In the genomic region with DNA sequence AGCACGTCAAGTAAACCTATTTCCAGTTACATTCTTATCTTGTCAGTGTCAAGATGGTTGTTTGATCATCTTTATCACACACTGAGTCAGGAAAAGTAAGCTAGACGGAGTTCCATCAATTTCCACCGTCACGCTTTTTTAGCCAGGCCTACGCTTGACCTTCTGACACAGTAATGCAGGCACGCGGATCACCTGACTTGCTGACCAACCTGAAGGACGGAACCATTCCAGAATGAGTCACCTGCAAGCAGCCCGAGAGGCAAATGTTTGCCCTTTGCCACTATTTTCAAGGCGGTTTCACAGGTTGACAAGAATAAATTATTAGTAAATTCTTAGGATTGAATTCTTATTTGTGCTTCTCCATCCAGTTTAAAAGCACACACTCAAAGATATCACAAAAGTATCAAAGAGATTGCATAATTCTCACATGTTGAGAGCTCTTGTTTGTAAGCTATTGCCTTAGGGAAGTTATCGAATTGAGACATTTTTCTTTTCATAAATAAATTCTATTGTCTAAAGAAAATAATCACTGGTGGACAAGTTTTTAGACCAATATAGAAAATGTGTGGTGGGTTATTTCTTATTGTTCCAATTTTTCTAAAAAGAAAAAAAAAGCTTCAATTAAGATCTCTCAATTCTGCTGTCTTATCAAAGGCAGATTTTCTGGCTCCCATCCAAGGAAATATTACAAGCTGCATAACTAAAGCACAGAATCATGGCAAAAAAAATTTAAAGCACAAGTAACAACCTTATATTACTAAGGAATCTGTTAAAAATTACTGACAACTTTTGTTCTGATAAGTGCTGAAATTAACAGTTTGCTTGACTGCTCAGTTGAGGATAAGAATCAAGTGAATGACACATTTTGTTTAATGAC, we compare ENCODE assay signal across 11 cellular contexts. TPM values are rescaled to one million over a fixed set of nuclear protein-coding genes. Genes with fewer than 3 reads are reported as not detected.
DNase-seq lines count a peak whose midpoint lies in the region; ATAC-seq and TF ChIP-seq lines count a peak whose summit lies in the region.
"Had no signal": no experiment of that assay in that cellular context is flagged by ENCODE, and none has a peak within 500 bp of the region (broad histone marks: within the 10 kb centered on the region; RNA-seq: fewer than 3 reads in every experiment).

No MANE protein-coding gene starts in this region.

- H4K20me1 ChIP-seq in hepatocyte (ENCODE audit: insufficient read depth, poor library complexity, severe bottlenecking) (no peaks in the 10 kb centered on the region), smooth muscle cell (ENCODE audit: low read depth) (peaks cover 21% of the 10 kb centered on the region)

- no peak for TF ChIP-seq CTCF in WTC11 (IDR thresholded peaks at IDR 0.05)
- no peak for TF ChIP-seq CTCF in hepatocyte (IDR thresholded peaks at IDR 0.05; ENCODE audit: poor library complexity)
- no peak for TF ChIP-seq CTCF in smooth muscle cell (IDR thresholded peaks at IDR 0.05; ENCODE audit: borderline replicate concordance, insufficient read depth, poor library complexity, severe bottlenecking)
- no peak for TF ChIP-seq CTCF in suprapubic skin (IDR thresholded peaks at IDR 0.05)

- no peak overlapping the region for H3K4me3 ChIP-seq in hepatocyte
- H3K4me3 ChIP-seq in smooth muscle cell, result no peak overlapping the region
- H3K4me3 ChIP-seq in suprapubic skin, result no peak overlapping the region
- H3K4me3 ChIP-seq: GM23248 had no signal

- ATAC-seq in WTC11, result no peak
- ATAC-seq in GM21723 (IDR thresholded peaks at IDR 0.05; ENCODE audit: unreplicated experiment), result no peak
- ATAC-seq in HG02763 (IDR thresholded peaks at IDR 0.05; ENCODE audit: unreplicated experiment), result no peak

- H3K27me3 ChIP-seq in hepatocyte (no peaks in the 10 kb centered on the region), smooth muscle cell (ENCODE audit: low read depth) (no peaks in the 10 kb centered on the region), suprapubic skin (no peaks in the 10 kb centered on the region)

- TF ChIP-seq POLR2A in suprapubic skin (IDR thresholded peaks at IDR 0.05), result no peak

- H2AFZ ChIP-seq in hepatocyte, result no peak overlapping the region
- H2AFZ ChIP-seq in smooth muscle cell (ENCODE audit: low read depth), result no peak overlapping the region
- H2AFZ ChIP-seq: GM23248 had no signal

- peak overlapping the region; percentile 97 for H3K27ac Mint-ChIP-seq in T-helper 2 cell treated with Interferon-gamma antibody and Interleukin-4, amounts not matched to agents 5 μg/mL and 100 μg/mL, for 36 hours
- 0 out of 2 replicates have a peak overlapping the region, but pooled peaks have one; percentile 22 for H3K27ac Mint-ChIP-seq in WTC11

- H3K4me2 ChIP-seq in hepatocyte, result no peak overlapping the region
- no peak overlapping the region for H3K4me2 ChIP-seq in smooth muscle cell

- H3K4me3 Mint-ChIP-seq in T-helper 2 cell treated with Interferon-gamma antibody and Interleukin-4, amounts not matched to agents 5 μg/mL and 100 μg/mL, for 36 hours, result peak overlapping the region; percentile 6
- H3K4me3 Mint-ChIP-seq in WTC11, result no peak overlapping the region
- H3K4me3 Mint-ChIP-seq: neural crest cell had no signal

- TF ChIP-seq EP300 in suprapubic skin (IDR thresholded peaks at IDR 0.05), result no peak

- 50% methylated on average over 11 of the region's 11 CpGs for WGBS in hepatocyte (ENCODE audit: low lambda C conversion rate, missing lambda C conversion rate)
- WGBS in smooth muscle cell (ENCODE audit: low lambda C conversion rate), result 70% methylated on average over 11 of the region's 11 CpGs
- 92% methylated on average over 11 of the region's 11 CpGs for WGBS in suprapubic skin

- peaks cover 31% of the 10 kb centered on the region for H3K4me1 ChIP-seq in hepatocyte (ENCODE audit: insufficient read depth)
- H3K4me1 ChIP-seq in smooth muscle cell (ENCODE audit: low read depth), result peaks cover 15% of the 10 kb centered on the region
- no peaks in the 10 kb centered on the region for H3K4me1 ChIP-seq in suprapubic skin

- no peak for DNase-seq in T-helper 2 cell treated with Interferon-gamma antibody and Interleukin-4, amounts not matched to agents 5 μg/mL and 100 μg/mL, for 36 hours (ENCODE audit: low spot score)
- DNase-seq in T-helper 2 cell, result no peak
- no peak for DNase-seq in WTC11 (ENCODE audit: low spot score)
- peak; percentile 84 for DNase-seq in hepatocyte (ENCODE audit: low spot score)
- DNase-seq in smooth muscle cell (lab: John Stamatoyannopoulos, UW; ENCODE audit: unreplicated experiment), result no peak
- no peak for DNase-seq in suprapubic skin (ENCODE audit: low spot score in 2 of 2)
- DNase-seq: GM23248, T-helper 9 cell had no signal

- peaks cover 72% of the 10 kb centered on the region for H3K36me3 Mint-ChIP-seq in T-helper 2 cell treated with Interferon-gamma antibody and Interleukin-4, amounts not matched to agents 5 μg/mL and 100 μg/mL, for 36 hours (ENCODE audit: low read depth)
- H3K36me3 Mint-ChIP-seq in WTC11, result peaks cover 33% of the 10 kb centered on the region

- CTCF ChIA-PET in WTC11 (lab: Charles Lee), result no interaction called here

- POLR2A ChIA-PET in WTC11 (lab: Charles Lee), result no interaction called here

- H3K79me2 ChIP-seq in hepatocyte (peaks cover 22% of the 10 kb centered on the region), smooth muscle cell (ENCODE audit: low read depth) (peaks cover 5% of the 10 kb centered on the region)

- H3K9me3 ChIP-seq in hepatocyte (ENCODE audit: low read depth) (no peaks in the 10 kb centered on the region), smooth muscle cell (replicated peaks; ENCODE audit: low read depth) (no peaks in the 10 kb centered on the region), suprapubic skin (no peaks in the 10 kb centered on the region)

- no peaks in the 10 kb centered on the region for H3K27me3 Mint-ChIP-seq in T-helper 2 cell treated with Interferon-gamma antibody and Interleukin-4, amounts not matched to agents 5 μg/mL and 100 μg/mL, for 36 hours (ENCODE audit: low read depth)
- no peaks in the 10 kb centered on the region for H3K27me3 Mint-ChIP-seq in WTC11 (ENCODE audit: low read depth)

- peaks cover 70% of the 10 kb centered on the region for H3K4me1 Mint-ChIP-seq in T-helper 2 cell treated with Interferon-gamma antibody and Interleukin-4, amounts not matched to agents 5 μg/mL and 100 μg/mL, for 36 hours (ENCODE audit: low read depth)
- H3K4me1 Mint-ChIP-seq in WTC11, result peaks cover 46% of the 10 kb centered on the region

- peak overlapping the region; percentile 84 for H3K27ac ChIP-seq in hepatocyte
- H3K27ac ChIP-seq in smooth muscle cell (ENCODE audit: low read depth), result peak overlapping the region; percentile 48
- H3K27ac ChIP-seq in suprapubic skin, result no peak overlapping the region
- H3K27ac ChIP-seq: GM23248 had no signal

- peaks cover 5% of the 10 kb centered on the region for H3F3A ChIP-seq in smooth muscle cell (ENCODE audit: low read depth)

- H3K9me3 Mint-ChIP-seq in T-helper 2 cell treated with Interferon-gamma antibody and Interleukin-4, amounts not matched to agents 5 μg/mL and 100 μg/mL, for 36 hours, result no peaks in the 10 kb centered on the region
- no peaks in the 10 kb centered on the region for H3K9me3 Mint-ChIP-seq in WTC11

- H3K36me3 ChIP-seq in hepatocyte (replicated peaks; ENCODE audit: insufficient read depth, low read depth) (no peaks in the 10 kb centered on the region), smooth muscle cell (ENCODE audit: low read depth) (no peaks in the 10 kb centered on the region), suprapubic skin (peaks cover 21% of the 10 kb centered on the region)

- no peak overlapping the region for H3K9ac ChIP-seq in smooth muscle cell (ENCODE audit: low read depth)
- H3K9ac ChIP-seq: GM23248 had no signal

- no peaks in the 10 kb centered on the region for H3K9me2 ChIP-seq in hepatocyte (replicated peaks; ENCODE audit: insufficient read depth)

TF ChIP-seq in WTC11, 78 proteins besides CTCF, POLR2A, EP300 and RAD21 (continues in another document):
- TF ChIP-seq ZNF219 (CRISPR knock-in tag; IDR thresholded peaks at IDR 0.05; ENCODE audit: borderline replicate concordance) (no peak), ZNF416 (CRISPR knock-in tag; IDR thresholded peaks at IDR 0.05) (no peak), JAZF1 (CRISPR knock-in tag; IDR thresholded peaks at IDR 0.05) (no peak)
- TF ChIP-seq, protein P1, sequence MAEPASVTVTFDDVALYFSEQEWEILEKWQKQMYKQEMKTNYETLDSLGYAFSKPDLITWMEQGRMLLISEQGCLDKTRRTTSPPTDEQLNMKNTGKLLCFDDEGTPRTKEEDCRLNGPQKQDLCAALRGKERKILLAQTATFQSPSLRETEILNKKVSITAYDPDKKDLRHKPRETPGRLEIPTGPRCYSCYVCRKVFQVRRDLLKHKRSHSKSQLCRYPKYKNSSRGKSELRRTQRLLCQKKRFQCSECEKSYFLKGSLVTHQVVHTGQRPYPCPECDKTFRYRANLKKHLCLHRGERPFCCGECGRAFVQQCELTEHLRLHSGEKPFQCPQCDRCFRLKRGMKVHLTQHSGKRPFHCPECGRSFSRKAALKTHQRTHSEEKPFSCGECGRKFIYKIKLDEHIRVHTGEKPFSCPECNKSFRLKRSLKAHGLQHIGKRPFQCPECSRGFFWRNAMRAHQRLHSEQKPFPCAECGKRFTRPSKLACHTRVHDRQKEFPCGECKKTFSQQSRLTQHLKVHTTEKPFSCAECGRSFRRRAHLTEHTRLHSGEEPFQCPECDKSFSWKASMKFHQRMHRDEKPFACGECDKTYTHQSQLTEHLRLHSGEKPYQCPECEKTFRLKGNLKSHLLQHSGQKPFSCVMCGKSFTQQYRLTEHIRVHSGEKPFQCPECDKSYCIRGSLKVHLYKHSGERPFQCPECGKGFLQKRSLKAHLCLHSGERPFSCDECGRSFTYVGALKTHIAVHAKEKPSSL (CRISPR knock-in tag; conservative IDR thresholded peaks at IDR 0.05), result no peak

RNA-seq across cellular contexts. Expression of a gene that starts 31.9 kb away (rescaled TPM):
- total RNA-seq in WTC11 (2021) (39.2 to 44.7 TPM (median 42.6 TPM) in 3 replicates), hepatocyte (46.5 and 68.4 TPM in 2 replicates), smooth muscle cell (20.6 and 22.2 TPM in 2 replicates), suprapubic skin (10 to 100 TPM; 24.6 to 73.3 (median 58.7) TPM)
- polyA plus RNA-seq in hepatocyte (83.2 and 84.9 TPM in 2 replicates), smooth muscle cell (33.5 and 40.1 TPM in 2 replicates)
